In the genomic region with DNA sequence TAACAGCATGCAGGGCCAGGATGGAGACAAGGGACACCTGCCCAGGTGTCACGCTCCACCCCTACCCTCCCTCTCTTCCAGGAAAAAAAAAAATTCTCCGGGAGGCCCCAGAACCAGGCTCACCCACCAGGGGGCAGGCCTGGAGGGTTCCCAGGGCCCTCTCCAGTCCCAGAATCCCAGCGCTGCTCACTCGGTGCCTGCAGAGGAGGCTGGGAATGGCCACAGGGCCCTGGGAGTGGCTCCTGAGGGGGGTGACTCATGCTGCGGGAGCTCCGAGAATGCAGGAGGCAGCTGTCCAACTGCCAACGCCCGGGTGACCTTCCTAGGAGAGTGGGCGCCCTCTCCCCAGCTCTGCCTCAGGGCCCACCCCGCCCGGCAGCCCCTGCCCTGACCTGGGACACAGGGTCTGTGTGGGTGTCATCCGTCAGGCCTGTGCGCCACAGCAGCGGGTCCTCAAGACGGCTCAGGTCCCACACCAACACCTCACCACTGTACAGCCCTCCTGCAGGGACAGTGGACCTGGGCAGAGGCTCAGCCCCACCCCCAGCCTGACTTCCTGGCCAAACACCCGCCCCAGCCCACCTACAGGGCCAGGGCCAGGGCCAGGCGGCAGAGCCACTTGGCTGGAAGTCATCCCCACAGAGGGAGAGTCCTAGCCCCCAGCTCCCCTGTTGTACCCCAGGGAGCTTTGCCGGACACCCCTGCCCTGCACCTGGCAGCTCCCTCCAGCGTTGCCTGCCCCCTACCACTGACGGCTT, we compare ENCODE assay signal across 9 cellular contexts. TPM values are rescaled to one million over a fixed set of nuclear protein-coding genes. Genes with fewer than 3 reads are reported as not detected.
DNase-seq lines count a peak whose midpoint lies in the region; ATAC-seq, FAIRE-seq and TF ChIP-seq lines count a peak whose summit lies in the region.
"Had no signal": no experiment of that assay in that cellular context is flagged by ENCODE, and none has a peak within 500 bp of the region (broad histone marks: within the 10 kb centered on the region; RNA-seq: fewer than 3 reads in every experiment).

No MANE protein-coding gene starts in this region.

- H3K27me3 ChIP-seq in HUES48 (ENCODE audit: control insufficient read depth, insufficient read depth, low read length) (no peaks in the 10 kb centered on the region), pancreas (no peaks in the 10 kb centered on the region)

- ATAC-seq in pancreas (peak; percentile 88 to 94 (median 90)), HG02885 (IDR thresholded peaks at IDR 0.05; ENCODE audit: poor library complexity, unreplicated experiment) (no peak), GM21367 (IDR thresholded peaks at IDR 0.05; ENCODE audit: unreplicated experiment) (no peak)

- H3K9ac ChIP-seq in HUES48 (ENCODE audit: low read depth, low read length), result 0 out of 2 replicates have a peak overlapping the region, but pooled peaks have one; percentile 4

- TF ChIP-seq CTCF in pancreas (IDR thresholded peaks at IDR 0.05), result peak; percentile 70 to 84 (median 78)

- H3K36me3 ChIP-seq in HUES48 (ENCODE audit: control insufficient read depth, insufficient read depth, low read length) (peaks cover 67% of the 10 kb centered on the region), pancreas (peaks cover 3 to 25% (median 12%) of the 10 kb centered on the region in 3 donors)

- H3K4me3 ChIP-seq in HUES48 (ENCODE audit: low read depth, low read length), result no peak overlapping the region
- H3K4me3 ChIP-seq in pancreas, result peak overlapping the region in 2 of 4 donors; percentile 29 to 33

- DNase-seq in CD1c-positive myeloid dendritic cell (ENCODE audit: extremely low spot score) (peak; percentile 16), SW480 (ENCODE audit: low spot score) (peak; percentile 99), foreskin melanocyte (peak; percentile 84), pancreas (peak; percentile 89 to 97 (median 96)), NAMALWA (ENCODE audit: low spot score) (no peak)
- DNase-seq: naive B cell had no signal

- 9% methylated on average over 20 of the region's 20 CpGs for WGBS in pancreas, 2 donors

- H3K4me1 ChIP-seq in HUES48 (ENCODE audit: control insufficient read depth, insufficient read depth, low read length), result peaks cover 7% of the 10 kb centered on the region
- peaks cover 6 to 14% (median 10%) of the 10 kb centered on the region in 3 donors for H3K4me1 ChIP-seq in pancreas

- H3K27ac ChIP-seq in HUES48 (ENCODE audit: low read depth, low read length) (peak overlapping the region; percentile 91), pancreas (peak overlapping the region; percentile 94 to 95 (median 95))

- H3K9me3 ChIP-seq in HUES48 (ENCODE audit: control insufficient read depth, insufficient read depth, low read length) (no peaks in the 10 kb centered on the region), pancreas (no peaks in the 10 kb centered on the region)

- intact Hi-C loops in pancreas (cut with DNase I), result no loop called here

- FAIRE-seq in pancreas (lab: Jason Lieb, UNC), result no peak

RNA-seq across cellular contexts. Expression of gene DYNC2I2, which starts 21.2 kb away (rescaled TPM):
- 10 to 100 TPM; 19.5 to 29.3 (median 21.1) TPM for total RNA-seq in pancreas
- polyA plus RNA-seq in pancreas, result 10 to 100 TPM; 75.2 to 90.3 TPM

RNA-seq across cellular contexts. Expression of gene SET, which starts 53.6 kb away (rescaled TPM):
- total RNA-seq in pancreas, result 100 to 1,000 TPM; 107 to 162 (median 150) TPM
- polyA plus RNA-seq in pancreas, result 10 to 100 TPM; 42.9 to 77.3 TPM

Comparison
In these comparisons a context has a peak if more than half of its experiments do, and no peak if none do; other contexts are left out.
1. ATAC-seq: peak in pancreas (4 of 4); none in HG02885 (single experiment) and GM21367 (single experiment).